In genomic region chr21:32278518-32279376, GRCh38 we compare ENCODE assay signal across 8 cellular contexts. TPM values are rescaled to one million over a fixed set of nuclear protein-coding genes. Genes with fewer than 3 reads are reported as not detected.
A peak's percentile ranks its signal among the peaks of the same experiment; 100 is the strongest.
DNase-seq lines count a peak whose midpoint lies in the region; ATAC-seq and TF ChIP-seq lines count a peak whose summit lies in the region.

TSS of gene MIS18A (minus strand) at chr21:32279049. CDS start at chr21:32279014, 35 bp downstream.

- intact Hi-C loops in T-helper 2 cell treated with Interferon-gamma antibody and Interleukin-4, amounts not matched to agents 100 ng/mL and 5 ng/mL, for 36 hours (cut with micrococcal nuclease): loop anchor here (1.0 to 5.0 kb wide), 7 partner anchors 114 to 620 kb away; partner anchors contain the start of genes CFAP298, EVA1C, SCAF4 and SOD1
- intact Hi-C loops in ascending aorta (cut with DNase I): loop anchor here (1.0 to 5.0 kb wide), 5 partner anchors 50 to 546 kb away; partner anchors contain the start of genes CFAP298, SCAF4 and SYNJ1
- intact Hi-C loops in right cardiac atrium (cut with DNase I): no loop called here
- intact Hi-C loops in aorta (cut with DNase I): loop anchor here in 1 of 2 donors (10.0 kb wide), 1 partner anchor 614 kb away; no protein-coding TSS in a partner anchor

- DNase-seq in NCI-H187 treated with DMSO at 0.1 percent for 48 hours (lab: John Stamatoyannopoulos, UW) (peak; percentile 93), ascending aorta (ENCODE audit: low spot score in 2 of 2) (peak; percentile 80 to 98), right cardiac atrium (peak; percentile 95 to 99 (median 98)), putamen (ENCODE audit: low spot score) (peak; percentile 93), aorta (peak; percentile 97 to 99)

- ATAC-seq in GM18499 (IDR thresholded peaks at IDR 0.05; ENCODE audit: insufficient read depth, unreplicated experiment): peak; percentile 83
- ATAC-seq in HG02943 (IDR thresholded peaks at IDR 0.05; ENCODE audit: low read depth, unreplicated experiment): peak; percentile 86
- peak; percentile 96 to 97 for ATAC-seq in right cardiac atrium
- peak; percentile 98 for ATAC-seq in aorta (ENCODE audit: low FRiP score)

- H3K4me1 ChIP-seq in ascending aorta (peaks cover 9 to 13% of the 10 kb centered on the region in 2 donors), right cardiac atrium (ENCODE audit: control insufficient read depth, insufficient read depth, low read length) (peaks cover 6% of the 10 kb centered on the region), aorta (ENCODE audit: control insufficient read depth in 1 of 2, insufficient read depth in 2 of 2, low read length in 2 of 2) (no peaks in the 10 kb centered on the region)

- H3K27ac ChIP-seq in ascending aorta (peak within 1 kb of the TSS; percentile 44 to 65), right cardiac atrium (ENCODE audit: low read length) (peak within 1 kb of the TSS; percentile 9), aorta (ENCODE audit: low read depth in 1 of 2, low read length in 2 of 2) (no peak within 1 kb of the TSS)

- peak within 1 kb of the TSS; percentile 69 to 77 for H3K4me3 ChIP-seq in ascending aorta
- H3K4me3 ChIP-seq in right cardiac atrium (ENCODE audit: low read length): peak within 1 kb of the TSS; percentile 59
- H3K4me3 ChIP-seq in aorta (ENCODE audit: low read length in 2 of 2): peak within 1 kb of the TSS; percentile 78 to 80

- WGBS in right cardiac atrium: under 1% methylated on average over 69 of the region's 69 CpGs
- WGBS in aorta, 2 donors: 0 to 1% methylated on average over 67 to 69 of the region's 69 CpGs

- no peaks in the 10 kb centered on the region for H3K27me3 ChIP-seq in ascending aorta
- no peaks in the 10 kb centered on the region for H3K27me3 ChIP-seq in right cardiac atrium (ENCODE audit: control insufficient read depth, insufficient read depth)
- H3K27me3 ChIP-seq in aorta (ENCODE audit: control insufficient read depth in 1 of 2, insufficient read depth in 2 of 2, low read length in 1 of 2): no peaks in the 10 kb centered on the region

- peaks cover 0 to 3% of the 10 kb centered on the region in 2 donors for H3K36me3 ChIP-seq in ascending aorta
- H3K36me3 ChIP-seq in aorta (ENCODE audit: control insufficient read depth in 1 of 2, insufficient read depth in 2 of 2, low read length in 1 of 2): no peaks in the 10 kb centered on the region

- H3K9me3 ChIP-seq in ascending aorta (no peaks in the 10 kb centered on the region), right cardiac atrium (ENCODE audit: control insufficient read depth, low read length) (no peaks in the 10 kb centered on the region), aorta (ENCODE audit: control insufficient read depth, low read length) (no peaks in the 10 kb centered on the region)

- TF ChIP-seq CTCF in ascending aorta (IDR thresholded peaks at IDR 0.05): peak in 1 of 3 experiments; percentile 6

RNA-seq across cellular contexts. Expression of gene MIS18A, which starts in this region (rescaled TPM):
- 21.5 and 25.7 TPM in 2 replicates for total RNA-seq in T-helper 2 cell treated with Interferon-gamma antibody and Interleukin-4, amounts not matched to agents 100 ng/mL and 5 ng/mL, for 36 hours
- total RNA-seq in ascending aorta (0.64 TPM), right cardiac atrium (1 to 10 TPM; 3.3 to 4.7 (median 4.3) TPM), aorta (1 to 10 TPM; 4.6 to 5.5 TPM)
- polyA plus RNA-seq in right cardiac atrium (4.3 TPM), aorta (1 to 10 TPM; 3.3 to 4.8 TPM)

Comparison
In these comparisons a context has a peak if more than half of its experiments do, and no peak if none do; other contexts are left out.
1. Peak in DNase-seq, H3K4me3 ChIP-seq and H3K27ac ChIP-seq in ascending aorta; RNA of the gene not detected or under 1 TPM.
2. intact Hi-C loops: an anchor here in T-helper 2 cell treated with Interferon-gamma antibody and Interleukin-4, amounts not matched to agents 100 ng/mL and 5 ng/mL, for 36 hours (1.0 to 5.0 kb wide) and ascending aorta (1.0 to 5.0 kb wide); none called in right cardiac atrium.